21 cellular contexts compared by ENCODE assay signal in genomic region chr21:45464309-45464708, GRCh38.
"Had no signal": no experiment of that assay in that cellular context is flagged by ENCODE, and none has a peak within 500 bp of the region (broad histone marks: within the 10 kb centered on the region; RNA-seq: fewer than 3 reads in every experiment).

No MANE protein-coding gene starts in this region.

- H3K4me1 Mint-ChIP-seq: activated naive CD4-positive, alpha-beta T cell treated with anti-CD3 and anti-CD28 coated beads, Interleukin-2, amount 10 ng/mL, durations not matched to agents 7 days and 5 days; immature natural killer cell; T-helper 17 cell had no signal

- H3K36me3 ChIP-seq: neutrophil, pancreas had no signal

- ATAC-seq: activated T-cell treated with anti-CD3 and anti-CD28 coated beads, Interleukin-2, amount 50 U/mL, for 4 hours; gastroesophageal sphincter; natural killer cell treated with Interleukin-12 subunit alpha and Interleukin-12 subunit beta and Interleukin-15 and Interleukin-18, amount 100 ng/mL, for 72 hours; pancreas; stimulated activated naive B cell treated with anti-CD40 and anti-IgM and Interleukin-4, amounts not matched to agents 10 μg/mL and 1 μg/mL and 100 μg/mL, for 72 hours; T-helper 17 cell had no signal

- DNase-seq: activated CD4-positive, alpha-beta T cell treated with anti-CD3 and anti-CD28 coated beads, Interleukin-2, amount 50 U/mL, for 1 hour; activated CD4-positive, CD25-positive, alpha-beta regulatory T cell treated with anti-CD3 and anti-CD28 coated beads, Interleukin-2, amount 50 U/mL, for 72 hours; activated CD8-positive, alpha-beta memory T cell treated with anti-CD3 and anti-CD28 coated beads, Interleukin-2, amount 50 U/mL, for 4 hours; activated effector memory CD4-positive, alpha-beta T cell treated with Interleukin-2 at 50 U/mL for 16 hours; activated naive CD4-positive, alpha-beta T cell treated with anti-CD3 and anti-CD28 coated beads, Interleukin-2, amount 10 ng/mL, durations not matched to agents 7 days and 5 days; activated T-cell treated with anti-CD3 and anti-CD28 coated beads, Interleukin-2, amount 50 U/mL, for 4 hours; effector CD8-positive, alpha-beta T cell; immature natural killer cell; stimulated activated CD4-positive, alpha-beta T cell treated with anti-CD3 and anti-CD28 coated beads, Interleukin-4, amount 100 ng/mL, for 4 hours; stimulated activated naive B cell treated with anti-CD40 and anti-IgM and Interleukin-4, amounts not matched to agents 10 μg/mL and 1 μg/mL and 100 μg/mL, for 72 hours; T-helper 17 cell had no signal

- H3K4me3 Mint-ChIP-seq: activated naive CD4-positive, alpha-beta T cell treated with anti-CD3 and anti-CD28 coated beads, Interleukin-2, amount 10 ng/mL, durations not matched to agents 7 days and 5 days; activated T-cell treated with anti-CD3 and anti-CD28 coated beads, Interleukin-2, amount 50 U/mL, for 4 hours; dendritic cell treated with granulocyte-macrophage colony-stimulating factor and Interleukin-4, amounts not matched to agents 40 ng/mL and 50 ng/mL, for 4 days; immature natural killer cell; mesothelial cell of epicardium; natural killer cell treated with Interleukin-12 subunit alpha and Interleukin-12 subunit beta and Interleukin-15 and Interleukin-18, amount 100 ng/mL, for 72 hours; stimulated activated naive B cell treated with anti-CD40 and anti-IgM and Interleukin-4, amounts not matched to agents 10 μg/mL and 1 μg/mL and 100 μg/mL, for 72 hours; T-helper 17 cell had no signal

- H3K9me3 Mint-ChIP-seq: activated naive CD4-positive, alpha-beta T cell treated with anti-CD3 and anti-CD28 coated beads, Interleukin-2, amount 10 ng/mL, durations not matched to agents 7 days and 5 days; immature natural killer cell; natural killer cell treated with Interleukin-12 subunit alpha and Interleukin-12 subunit beta and Interleukin-15 and Interleukin-18, amount 100 ng/mL, for 72 hours had no signal

- H3K36me3 Mint-ChIP-seq: activated naive CD4-positive, alpha-beta T cell treated with anti-CD3 and anti-CD28 coated beads, Interleukin-2, amount 10 ng/mL, durations not matched to agents 7 days and 5 days; immature natural killer cell; natural killer cell treated with Interleukin-12 subunit alpha and Interleukin-12 subunit beta and Interleukin-15 and Interleukin-18, amount 100 ng/mL, for 72 hours had no signal

- H3K27me3 ChIP-seq: esophagus muscularis mucosa, gastroesophageal sphincter, pancreas, sigmoid colon had no signal

- H3K27ac ChIP-seq: esophagus muscularis mucosa, gastroesophageal sphincter, neutrophil, pancreas, VCaP had no signal

- H3K4me3 ChIP-seq: esophagus muscularis mucosa, gastroesophageal sphincter, lung, pancreas, sigmoid colon had no signal

- H3K27ac Mint-ChIP-seq: activated naive CD4-positive, alpha-beta T cell treated with anti-CD3 and anti-CD28 coated beads, Interleukin-2, amount 10 ng/mL, durations not matched to agents 7 days and 5 days; dendritic cell treated with granulocyte-macrophage colony-stimulating factor and Interleukin-4, amounts not matched to agents 40 ng/mL and 50 ng/mL, for 4 days; mesothelial cell of epicardium; natural killer cell treated with Interleukin-12 subunit alpha and Interleukin-12 subunit beta and Interleukin-15 and Interleukin-18, amount 100 ng/mL, for 72 hours; stimulated activated naive B cell treated with anti-CD40 and anti-IgM and Interleukin-4, amounts not matched to agents 10 μg/mL and 1 μg/mL and 100 μg/mL, for 72 hours; T-helper 17 cell had no signal

- H3K9me3 ChIP-seq: neutrophil, pancreas had no signal
